Comparison of ENCODE assay signal across 21 cellular contexts in the genomic region with DNA sequence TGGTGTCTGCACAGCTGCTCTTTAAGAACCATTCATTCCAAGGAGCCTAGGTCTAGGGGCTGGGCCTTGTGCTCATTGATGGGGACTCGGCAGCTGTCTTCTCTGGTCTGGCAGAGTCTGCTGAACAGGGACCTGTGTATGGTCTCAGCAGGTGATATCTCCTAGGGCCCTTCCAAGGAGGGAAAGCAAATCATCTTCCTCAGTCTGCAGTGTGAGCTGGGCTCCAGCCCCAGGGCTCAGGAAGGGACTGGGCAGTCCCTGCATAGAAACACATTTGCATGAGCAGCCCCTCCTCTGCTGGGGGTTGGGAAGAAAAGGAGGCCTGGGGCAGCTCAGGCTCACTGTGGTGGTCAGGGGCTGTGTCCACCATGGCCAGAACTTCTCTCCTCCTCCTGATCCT.
"Had no signal": no experiment of that assay in that cellular context is flagged by ENCODE, and none has a peak within 500 bp of the region (broad histone marks: within the 10 kb centered on the region; RNA-seq: fewer than 3 reads in every experiment).

No MANE protein-coding gene starts in this region.

- H3K4me1 ChIP-seq: colonic mucosa, gastrocnemius medialis, heart right ventricle, tibial artery, upper lobe of left lung, uterus had no signal

- H3K9me3 Mint-ChIP-seq: neural crest cell had no signal

- H3K36me3 ChIP-seq: colonic mucosa, gastrocnemius medialis, heart right ventricle, ovary, tibial artery, upper lobe of left lung, uterus had no signal

- H3K27me3 ChIP-seq: colonic mucosa, ovary, upper lobe of left lung, uterus had no signal

- DNase-seq: colonic mucosa; effector CD4-positive, alpha-beta T cell; gastrocnemius medialis; heart right ventricle; hypothalamus; kidney glomerular epithelial cell; mammary epithelial cell; mucosa of descending colon; naive thymus-derived CD8-positive, alpha-beta T cell; nucleus accumbens; ovary; right cardiac atrium; small intestine; stimulated activated CD4-positive, alpha-beta T cell treated with anti-CD3 and anti-CD28 coated beads, Interleukin-12 subunit alpha, Interleukin-12 subunit beta, amount 100 ng/mL, for 4 hours; stimulated activated naive CD8-positive, alpha-beta T cell treated with anti-CD3 and anti-CD28 coated beads, Interleukin-15, Interleukin-2, amounts not matched to agents 100 U/mL and 50 U/mL, for 24 hours; tibial artery; upper lobe of left lung; uterus had no signal

- H3K27ac Mint-ChIP-seq: naive thymus-derived CD8-positive, alpha-beta T cell; progenitor cell of endocrine pancreas had no signal

- H3K36me3 Mint-ChIP-seq: naive thymus-derived CD8-positive, alpha-beta T cell had no signal

- ATAC-seq: esophagus mucosa; gastrocnemius medialis; heart right ventricle; mucosa of descending colon; naive thymus-derived CD8-positive, alpha-beta T cell; right cardiac atrium; stimulated activated naive CD8-positive, alpha-beta T cell treated with anti-CD3 and anti-CD28 coated beads, Interleukin-15, Interleukin-2, amounts not matched to agents 100 U/mL and 50 U/mL, for 24 hours had no signal

- H3K4me3 Mint-ChIP-seq: naive thymus-derived CD8-positive, alpha-beta T cell; neural crest cell had no signal

- H3K9me3 ChIP-seq: colonic mucosa, gastrocnemius medialis, heart right ventricle, mucosa of descending colon, ovary, tibial artery, upper lobe of left lung, uterus had no signal

- H3K4me3 ChIP-seq: colonic mucosa, gastrocnemius medialis, heart right ventricle, mucosa of descending colon, ovary, tibial artery, upper lobe of left lung, uterus had no signal

- H3K27ac ChIP-seq: colonic mucosa, gastrocnemius medialis, heart right ventricle, ovary, tibial artery, upper lobe of left lung, uterus had no signal

- H3K4me1 Mint-ChIP-seq: neural crest cell had no signal
